21 cellular contexts compared by ENCODE assay signal in the genomic region with DNA sequence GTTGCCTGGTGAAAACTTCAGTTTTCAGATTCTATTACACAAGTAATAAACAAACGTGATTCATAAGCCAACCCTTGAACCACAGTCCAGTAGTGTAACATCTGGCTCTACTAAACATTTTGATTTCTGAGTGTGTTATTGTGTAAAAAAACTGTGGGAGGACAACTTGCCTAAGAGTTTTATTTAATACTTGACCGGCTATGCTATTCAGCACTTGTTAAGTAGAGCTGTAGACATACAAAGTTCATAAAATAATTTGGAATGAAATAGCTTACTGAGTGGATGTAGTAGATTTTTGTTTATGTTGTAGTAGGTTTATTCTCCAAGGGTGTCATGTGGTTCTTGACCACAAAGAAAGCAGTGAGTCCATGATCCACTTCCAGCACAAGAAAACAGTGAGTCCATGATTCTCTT. TPM values are rescaled to one million over a fixed set of nuclear protein-coding genes. Genes with fewer than 3 reads are reported as not detected.
A peak's percentile ranks its signal among the peaks of the same experiment; 100 is the strongest.
DNase-seq lines count a peak whose midpoint lies in the region; ATAC-seq, FAIRE-seq and TF ChIP-seq lines count a peak whose summit lies in the region.
"Had no signal": no experiment of that assay in that cellular context is flagged by ENCODE, and none has a peak within 500 bp of the region (broad histone marks: within the 10 kb centered on the region; RNA-seq: fewer than 3 reads in every experiment).

No MANE protein-coding gene starts in this region.

- no peak for TF ChIP-seq CTCF in tibial nerve (IDR thresholded peaks at IDR 0.05)
- no peak for TF ChIP-seq CTCF in type B pancreatic cell (conservative IDR thresholded peaks at IDR 0.05)

- no peak overlapping the region for H2AK5ac ChIP-seq in mesenchymal stem cell (ENCODE audit: low read length, severe bottlenecking)

- peak; percentile 73 for ATAC-seq in Right ventricle myocardium superior (ENCODE audit: poor library complexity)
- no peak for ATAC-seq in HG02981 (IDR thresholded peaks at IDR 0.05; ENCODE audit: unreplicated experiment)
- ATAC-seq: T-cell had no signal

- WGBS in mesenchymal stem cell = 100% methylated on average over 1 of the region's 2 CpGs
- 23 to 24% methylated on average over 2 of the region's 2 CpGs for WGBS in tibial nerve, 2 donors

- H3K9ac ChIP-seq in mesenchymal stem cell (ENCODE audit: low read length) = peak overlapping the region; percentile 69

- no peak overlapping the region for H3K27ac Mint-ChIP-seq in type B pancreatic cell
- H3K27ac Mint-ChIP-seq: activated B cell treated with CpG ODN at 0.5 μM for 24 hours; mesothelial cell of epicardium; stimulated activated naive CD8-positive, alpha-beta T cell treated with anti-CD3 and anti-CD28 coated beads, Interleukin-15, Interleukin-2, amounts not matched to agents 100 ng/mL and 50 ng/mL, for 24 hours; T-cell had no signal

- H3K27me3 ChIP-seq in mesenchymal stem cell (ENCODE audit: control insufficient read depth in 1 of 2, insufficient read depth in 1 of 2, low read length in 2 of 2) (no peaks in the 10 kb centered on the region), tibial nerve (no peaks in the 10 kb centered on the region)
- H3K27me3 ChIP-seq: ovary had no signal

- no peak overlapping the region for H3K18ac ChIP-seq in mesenchymal stem cell (ENCODE audit: low read depth in 1 of 2, low read length in 2 of 2)

- FAIRE-seq in endometrium (lab: Jason Lieb, UNC) = peak; percentile 99
- FAIRE-seq: A204.1, frontal cortex had no signal

- H2BK15ac ChIP-seq in mesenchymal stem cell (ENCODE audit: low read depth, poor library complexity, severe bottlenecking) = no peak overlapping the region

- peak in 1 of 2 donors; percentile 42 for TF ChIP-seq EP300 in tibial nerve (IDR thresholded peaks at IDR 0.05)

- no peak overlapping the region for H4K8ac ChIP-seq in mesenchymal stem cell (ENCODE audit: low read length)

- no peaks in the 10 kb centered on the region for H3K9me3 Mint-ChIP-seq in type B pancreatic cell
- H3K9me3 Mint-ChIP-seq: stimulated activated naive CD8-positive, alpha-beta T cell treated with anti-CD3 and anti-CD28 coated beads, Interleukin-15, Interleukin-2, amounts not matched to agents 100 ng/mL and 50 ng/mL, for 24 hours had no signal

- H3K36me3 Mint-ChIP-seq in type B pancreatic cell = no peaks in the 10 kb centered on the region
- H3K36me3 Mint-ChIP-seq: brain, mesothelial cell of epicardium, T-cell had no signal

- H3K4me3 ChIP-seq in mesenchymal stem cell (ENCODE audit: insufficient read depth in 1 of 2, low read depth in 1 of 2, low read length in 2 of 2) = no peak overlapping the region
- no peak overlapping the region for H3K4me3 ChIP-seq in tibial nerve
- H3K4me3 ChIP-seq: ovary had no signal

- H3K23ac ChIP-seq in mesenchymal stem cell (ENCODE audit: low read length in 2 of 2) = no peak overlapping the region

- H3K4ac ChIP-seq in mesenchymal stem cell (ENCODE audit: low read depth in 1 of 2, low read length in 2 of 2) = no peak overlapping the region

- no peak overlapping the region for H2BK120ac ChIP-seq in mesenchymal stem cell (ENCODE audit: low read depth, low read length)

- no peaks in the 10 kb centered on the region for H3K4me1 ChIP-seq in mesenchymal stem cell (ENCODE audit: control insufficient read depth, insufficient read depth, low read depth, low read length)
- H3K4me1 ChIP-seq in tibial nerve = peaks cover 0 to 22% (median 0%) of the 10 kb centered on the region in 4 donors

- intact Hi-C loops in Right ventricle myocardium superior (cut with DNase I) (no loop called here), cardiac septum (cut with DNase I) (no loop called here)

- H3K14ac ChIP-seq in mesenchymal stem cell (ENCODE audit: low read length in 2 of 2) = no peak overlapping the region

- H3K4me2 ChIP-seq in mesenchymal stem cell (ENCODE audit: low read length, poor library complexity, severe bottlenecking) = no peak overlapping the region

- DNase-seq in Right ventricle myocardium superior (no peak), cardiac septum (ENCODE audit: low spot score) (no peak), mesenchymal stem cell (peak; percentile 57), DMS53 (lab: John Stamatoyannopoulos, UW) (no peak), tibial nerve (ENCODE audit: low spot score in 2 of 2) (no peak), type B pancreatic cell (ENCODE audit: extremely low spot score, unreplicated experiment) (no peak)
- DNase-seq: activated B cell treated with CpG ODN at 0.5 μM for 24 hours; activated effector memory CD4-positive, alpha-beta T cell treated with Interleukin-2 at 50 U/mL for 16 hours; NCI-H2107; NCI-H748 treated with DMSO at 0.1 percent for 48 hours; stimulated activated CD4-positive, alpha-beta T cell treated with anti-CD3 and anti-CD28 coated beads, Interleukin-12 subunit alpha, Interleukin-12 subunit beta, amount 100 ng/mL, for 4 hours; T-cell had no signal

- H4K91ac ChIP-seq in mesenchymal stem cell (ENCODE audit: low read length) = no peak overlapping the region

- no peak overlapping the region for H2BK5ac ChIP-seq in mesenchymal stem cell (ENCODE audit: low read depth, low read length, poor library complexity, severe bottlenecking)

- TF ChIP-seq POLR2A in tibial nerve (IDR thresholded peaks at IDR 0.05) = no peak

- no peaks in the 10 kb centered on the region for H3K36me3 ChIP-seq in mesenchymal stem cell (ENCODE audit: control insufficient read depth in 1 of 2, insufficient read depth in 2 of 2, low read depth in 1 of 2, low read length in 2 of 2)
- H3K36me3 ChIP-seq in tibial nerve = no peaks in the 10 kb centered on the region
- H3K36me3 ChIP-seq: ovary had no signal

- no peak overlapping the region for H3K4me3 Mint-ChIP-seq in type B pancreatic cell
- H3K4me3 Mint-ChIP-seq: activated B cell treated with CpG ODN at 0.5 μM for 24 hours; brain; mesothelial cell of epicardium; stimulated activated naive CD8-positive, alpha-beta T cell treated with anti-CD3 and anti-CD28 coated beads, Interleukin-15, Interleukin-2, amounts not matched to agents 100 ng/mL and 50 ng/mL, for 24 hours; T-cell had no signal

- H3K4me1 Mint-ChIP-seq in type B pancreatic cell (ENCODE audit: unreplicated experiment) = no peaks in the 10 kb centered on the region
- H3K4me1 Mint-ChIP-seq: T-cell had no signal

- H2AFZ ChIP-seq in mesenchymal stem cell (ENCODE audit: low read depth, low read length) = no peak overlapping the region

- H3K27ac ChIP-seq in mesenchymal stem cell (ENCODE audit: low read length, poor library complexity, severe bottlenecking) = no peak overlapping the region
- peak overlapping the region in 2 of 4 donors; percentile 28 to 53 for H3K27ac ChIP-seq in tibial nerve
- H3K27ac ChIP-seq: RWPE1 had no signal

- no peaks in the 10 kb centered on the region for H3K79me1 ChIP-seq in mesenchymal stem cell (replicated peaks; ENCODE audit: low read length, poor library complexity, severe bottlenecking)

- no peaks in the 10 kb centered on the region for H3K27me3 Mint-ChIP-seq in type B pancreatic cell

- H3K9me3 ChIP-seq in mesenchymal stem cell (ENCODE audit: control insufficient read depth, low read length) (no peaks in the 10 kb centered on the region), tibial nerve (peaks cover 0 to 9% (median 0%) of the 10 kb centered on the region in 4 donors)
- H3K9me3 ChIP-seq: ovary had no signal

- H2BK12ac ChIP-seq in mesenchymal stem cell (ENCODE audit: low read length in 2 of 2) = no peak overlapping the region

RNA-seq across cellular contexts. Expression of gene LVRN, which starts 17.4 kb away (rescaled TPM):
- total RNA-seq in Right ventricle myocardium superior (0.65 TPM), cardiac septum (0.27 TPM), tibial nerve (10 to 100 TPM in 3 of 4 donors, 1 to 10 TPM in 1; 4.2 to 15.9 (median 11.7) TPM), type B pancreatic cell (ENCODE audit: low replicate concordance) (0.19 TPM in 1 of 2 replicates, not detected in the other)
- polyA plus RNA-seq in mesenchymal stem cell (2013, experiment 1 of 2) = 0.04 TPM
- polyA plus RNA-seq in mesenchymal stem cell (2013, experiment 2 of 2) = 0.07 TPM
- total RNA-seq: activated B cell treated with CpG ODN at 0.5 μM for 24 hours had no signal

RNA-seq across cellular contexts. Expression of gene ARL14EPL, which starts 52.6 kb away (rescaled TPM):
- total RNA-seq in Right ventricle myocardium superior (not detected), cardiac septum (not detected), tibial nerve (under 1 TPM in 1 of 4 donors, not detected in 3; 0.21 TPM), type B pancreatic cell (ENCODE audit: low replicate concordance) (not detected in 2 replicates)
- polyA plus RNA-seq in mesenchymal stem cell (2013, experiment 1 of 2) = not detected
- polyA plus RNA-seq in mesenchymal stem cell (2013, experiment 2 of 2) = not detected
- total RNA-seq: activated B cell treated with CpG ODN at 0.5 μM for 24 hours, frontal cortex, ovary, T-cell had no signal
